Comparison of ENCODE assay signal across 1 cellular context in the genomic region with DNA sequence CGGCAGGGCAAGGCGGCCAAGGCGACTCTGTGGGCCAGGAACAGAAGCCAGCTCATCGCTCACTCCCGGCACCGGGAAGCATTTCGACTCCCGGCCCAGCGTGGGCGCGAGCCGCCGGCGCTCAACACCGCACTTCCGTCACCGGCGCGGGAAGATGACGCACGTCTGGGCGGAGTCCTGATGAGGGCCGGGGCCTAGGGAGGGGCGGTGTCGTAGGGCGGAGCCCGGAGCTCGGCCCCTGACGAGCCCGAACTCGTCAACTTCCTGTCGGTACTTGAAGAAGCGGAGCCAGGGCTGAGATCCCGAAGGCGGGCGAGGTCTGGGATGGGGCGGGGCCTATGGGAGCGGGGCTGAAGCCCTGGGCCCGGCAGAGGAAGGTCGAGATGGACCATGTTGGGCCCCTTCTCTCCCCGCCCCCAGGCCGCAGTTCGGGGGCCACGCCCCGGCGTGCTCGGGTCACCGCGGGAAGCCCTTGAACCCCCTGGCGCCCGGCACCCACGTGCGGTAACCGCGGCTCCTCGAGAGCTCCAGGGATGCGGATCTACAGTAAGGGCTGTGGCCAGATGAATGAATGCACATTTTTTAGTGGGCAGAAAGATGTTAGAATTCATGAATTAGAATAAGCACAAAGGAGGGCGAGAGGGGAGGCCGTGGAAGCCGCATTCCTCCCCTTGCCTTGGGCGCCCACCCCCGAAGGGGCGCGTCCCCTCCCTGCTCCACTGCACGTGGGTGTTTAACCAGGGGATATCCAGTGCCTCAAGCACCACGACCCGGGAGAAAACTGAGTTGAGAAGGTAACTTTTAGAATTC.
TF ChIP-seq lines count a peak whose summit lies in the region.

A gene with protein sequence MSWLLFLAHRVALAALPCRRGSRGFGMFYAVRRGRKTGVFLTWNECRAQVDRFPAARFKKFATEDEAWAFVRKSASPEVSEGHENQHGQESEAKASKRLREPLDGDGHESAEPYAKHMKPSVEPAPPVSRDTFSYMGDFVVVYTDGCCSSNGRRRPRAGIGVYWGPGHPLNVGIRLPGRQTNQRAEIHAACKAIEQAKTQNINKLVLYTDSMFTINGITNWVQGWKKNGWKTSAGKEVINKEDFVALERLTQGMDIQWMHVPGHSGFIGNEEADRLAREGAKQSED (minus strand): TSS at position 129 of the 810 bp plus-strand sequence. CDS start 73 bp downstream, at position 56.

TF ChIP-seq in HepG2, 621 proteins besides CTCF, POLR2A, EP300 and RAD21 (continued from another document and continues in another):
- TF ChIP-seq, protein P1, sequence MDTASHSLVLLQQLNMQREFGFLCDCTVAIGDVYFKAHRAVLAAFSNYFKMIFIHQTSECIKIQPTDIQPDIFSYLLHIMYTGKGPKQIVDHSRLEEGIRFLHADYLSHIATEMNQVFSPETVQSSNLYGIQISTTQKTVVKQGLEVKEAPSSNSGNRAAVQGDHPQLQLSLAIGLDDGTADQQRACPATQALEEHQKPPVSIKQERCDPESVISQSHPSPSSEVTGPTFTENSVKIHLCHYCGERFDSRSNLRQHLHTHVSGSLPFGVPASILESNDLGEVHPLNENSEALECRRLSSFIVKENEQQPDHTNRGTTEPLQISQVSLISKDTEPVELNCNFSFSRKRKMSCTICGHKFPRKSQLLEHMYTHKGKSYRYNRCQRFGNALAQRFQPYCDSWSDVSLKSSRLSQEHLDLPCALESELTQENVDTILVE (CRISPR knock-in tag; IDR thresholded peaks at IDR 0.05): peak; percentile 98
- TF ChIP-seq ZNF839 (CRISPR knock-in tag; IDR thresholded peaks at IDR 0.05; ENCODE audit: borderline replicate concordance) (peak; percentile 91; the same call in 1 of the 2 replicates), NCOA1 (CRISPR knock-in tag; IDR thresholded peaks at IDR 0.05) (peak; percentile 91), SALL2 (CRISPR knock-in tag; IDR thresholded peaks at IDR 0.05) (peak; percentile 93), NFE2L2 (IDR thresholded peaks at IDR 0.05; ENCODE audit: low read length) (no peak), SRSF1 (optimal IDR thresholded peaks at IDR 0.05; ENCODE audit: low read depth, low read length) (peak; percentile 30), ISX (CRISPR knock-in tag; conservative IDR thresholded peaks at IDR 0.05) (no peak), ZNF547 (CRISPR knock-in tag; IDR thresholded peaks at IDR 0.05) (peak; percentile 94), ZNF446 (CRISPR knock-in tag; IDR thresholded peaks at IDR 0.05) (peak; percentile 98), SP5 (CRISPR knock-in tag; IDR thresholded peaks at IDR 0.05; ENCODE audit: borderline replicate concordance, low read depth) (peak; percentile 97), NCOA5 (CRISPR knock-in tag; IDR thresholded peaks at IDR 0.05) (no peak), AGO2 (optimal IDR thresholded peaks at IDR 0.05; ENCODE audit: low read depth, low read length) (peak; percentile 80), NFE2L1 (CRISPR knock-in tag; IDR thresholded peaks at IDR 0.05; ENCODE audit: borderline replicate concordance) (peak; percentile 60; the same call in 1 of the 2 replicates), ELF1 (CRISPR knock-in tag; IDR thresholded peaks at IDR 0.05) (peak; percentile 98), ZNF431 (CRISPR knock-in tag; IDR thresholded peaks at IDR 0.05; ENCODE audit: borderline replicate concordance, low read depth) (peak; percentile 94), ZNF17 (CRISPR knock-in tag; IDR thresholded peaks at IDR 0.05) (no peak), ZC3H4 (CRISPR knock-in tag; IDR thresholded peaks at IDR 0.05; ENCODE audit: borderline replicate concordance) (no peak), CEBPB (IDR thresholded peaks at IDR 0.05; ENCODE audit: borderline replicate concordance, low read depth, low read length) (no peak), ATF1 (CRISPR knock-in tag; IDR thresholded peaks at IDR 0.05) (peak; percentile 99), PCBP1 (IDR thresholded peaks at IDR 0.05; ENCODE audit: borderline replicate concordance, low read depth, low read length) (peak; percentile 80; the same call in 1 of the 2 replicates), ZNF709 (CRISPR knock-in tag; IDR thresholded peaks at IDR 0.05) (peak; percentile 97; the same call in 1 of the 2 replicates), KDM4B (CRISPR knock-in tag; IDR thresholded peaks at IDR 0.05) (0 out of 2 replicates have a peak, but pooled peaks have one; percentile 40), DPF2 (CRISPR knock-in tag; IDR thresholded peaks at IDR 0.05; ENCODE audit: borderline replicate concordance, low read depth) (peak; percentile 36; the same call in 1 of the 2 replicates), ZFAT (CRISPR knock-in tag; conservative IDR thresholded peaks at IDR 0.05) (0 out of 2 replicates have a peak, but pooled peaks have one; percentile 58)
- TF ChIP-seq, protein P2, sequence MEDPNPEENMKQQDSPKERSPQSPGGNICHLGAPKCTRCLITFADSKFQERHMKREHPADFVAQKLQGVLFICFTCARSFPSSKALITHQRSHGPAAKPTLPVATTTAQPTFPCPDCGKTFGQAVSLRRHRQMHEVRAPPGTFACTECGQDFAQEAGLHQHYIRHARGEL (CRISPR knock-in tag; IDR thresholded peaks at IDR 0.05): peak; percentile 34; the same call in 1 of the 2 replicates
- TF ChIP-seq, protein P3, sequence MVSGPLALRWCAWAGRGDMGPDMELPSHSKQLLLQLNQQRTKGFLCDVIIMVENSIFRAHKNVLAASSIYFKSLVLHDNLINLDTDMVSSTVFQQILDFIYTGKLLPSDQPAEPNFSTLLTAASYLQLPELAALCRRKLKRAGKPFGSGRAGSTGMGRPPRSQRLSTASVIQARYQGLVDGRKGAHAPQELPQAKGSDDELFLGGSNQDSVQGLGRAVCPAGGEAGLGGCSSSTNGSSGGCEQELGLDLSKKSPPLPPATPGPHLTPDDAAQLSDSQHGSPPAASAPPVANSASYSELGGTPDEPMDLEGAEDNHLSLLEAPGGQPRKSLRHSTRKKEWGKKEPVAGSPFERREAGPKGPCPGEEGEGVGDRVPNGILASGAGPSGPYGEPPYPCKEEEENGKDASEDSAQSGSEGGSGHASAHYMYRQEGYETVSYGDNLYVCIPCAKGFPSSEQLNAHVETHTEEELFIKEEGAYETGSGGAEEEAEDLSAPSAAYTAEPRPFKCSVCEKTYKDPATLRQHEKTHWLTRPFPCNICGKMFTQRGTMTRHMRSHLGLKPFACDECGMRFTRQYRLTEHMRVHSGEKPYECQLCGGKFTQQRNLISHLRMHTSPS (CRISPR knock-in tag; IDR thresholded peaks at IDR 0.05; ENCODE audit: low read depth): peak; percentile 71
- TF ChIP-seq, protein P4, sequence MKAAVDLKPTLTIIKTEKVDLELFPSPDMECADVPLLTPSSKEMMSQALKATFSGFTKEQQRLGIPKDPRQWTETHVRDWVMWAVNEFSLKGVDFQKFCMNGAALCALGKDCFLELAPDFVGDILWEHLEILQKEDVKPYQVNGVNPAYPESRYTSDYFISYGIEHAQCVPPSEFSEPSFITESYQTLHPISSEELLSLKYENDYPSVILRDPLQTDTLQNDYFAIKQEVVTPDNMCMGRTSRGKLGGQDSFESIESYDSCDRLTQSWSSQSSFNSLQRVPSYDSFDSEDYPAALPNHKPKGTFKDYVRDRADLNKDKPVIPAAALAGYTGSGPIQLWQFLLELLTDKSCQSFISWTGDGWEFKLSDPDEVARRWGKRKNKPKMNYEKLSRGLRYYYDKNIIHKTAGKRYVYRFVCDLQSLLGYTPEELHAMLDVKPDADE (CRISPR knock-in tag; IDR thresholded peaks at IDR 0.05): peak; percentile 93; the same call in 1 of the 2 replicates
- TF ChIP-seq, protein P5, sequence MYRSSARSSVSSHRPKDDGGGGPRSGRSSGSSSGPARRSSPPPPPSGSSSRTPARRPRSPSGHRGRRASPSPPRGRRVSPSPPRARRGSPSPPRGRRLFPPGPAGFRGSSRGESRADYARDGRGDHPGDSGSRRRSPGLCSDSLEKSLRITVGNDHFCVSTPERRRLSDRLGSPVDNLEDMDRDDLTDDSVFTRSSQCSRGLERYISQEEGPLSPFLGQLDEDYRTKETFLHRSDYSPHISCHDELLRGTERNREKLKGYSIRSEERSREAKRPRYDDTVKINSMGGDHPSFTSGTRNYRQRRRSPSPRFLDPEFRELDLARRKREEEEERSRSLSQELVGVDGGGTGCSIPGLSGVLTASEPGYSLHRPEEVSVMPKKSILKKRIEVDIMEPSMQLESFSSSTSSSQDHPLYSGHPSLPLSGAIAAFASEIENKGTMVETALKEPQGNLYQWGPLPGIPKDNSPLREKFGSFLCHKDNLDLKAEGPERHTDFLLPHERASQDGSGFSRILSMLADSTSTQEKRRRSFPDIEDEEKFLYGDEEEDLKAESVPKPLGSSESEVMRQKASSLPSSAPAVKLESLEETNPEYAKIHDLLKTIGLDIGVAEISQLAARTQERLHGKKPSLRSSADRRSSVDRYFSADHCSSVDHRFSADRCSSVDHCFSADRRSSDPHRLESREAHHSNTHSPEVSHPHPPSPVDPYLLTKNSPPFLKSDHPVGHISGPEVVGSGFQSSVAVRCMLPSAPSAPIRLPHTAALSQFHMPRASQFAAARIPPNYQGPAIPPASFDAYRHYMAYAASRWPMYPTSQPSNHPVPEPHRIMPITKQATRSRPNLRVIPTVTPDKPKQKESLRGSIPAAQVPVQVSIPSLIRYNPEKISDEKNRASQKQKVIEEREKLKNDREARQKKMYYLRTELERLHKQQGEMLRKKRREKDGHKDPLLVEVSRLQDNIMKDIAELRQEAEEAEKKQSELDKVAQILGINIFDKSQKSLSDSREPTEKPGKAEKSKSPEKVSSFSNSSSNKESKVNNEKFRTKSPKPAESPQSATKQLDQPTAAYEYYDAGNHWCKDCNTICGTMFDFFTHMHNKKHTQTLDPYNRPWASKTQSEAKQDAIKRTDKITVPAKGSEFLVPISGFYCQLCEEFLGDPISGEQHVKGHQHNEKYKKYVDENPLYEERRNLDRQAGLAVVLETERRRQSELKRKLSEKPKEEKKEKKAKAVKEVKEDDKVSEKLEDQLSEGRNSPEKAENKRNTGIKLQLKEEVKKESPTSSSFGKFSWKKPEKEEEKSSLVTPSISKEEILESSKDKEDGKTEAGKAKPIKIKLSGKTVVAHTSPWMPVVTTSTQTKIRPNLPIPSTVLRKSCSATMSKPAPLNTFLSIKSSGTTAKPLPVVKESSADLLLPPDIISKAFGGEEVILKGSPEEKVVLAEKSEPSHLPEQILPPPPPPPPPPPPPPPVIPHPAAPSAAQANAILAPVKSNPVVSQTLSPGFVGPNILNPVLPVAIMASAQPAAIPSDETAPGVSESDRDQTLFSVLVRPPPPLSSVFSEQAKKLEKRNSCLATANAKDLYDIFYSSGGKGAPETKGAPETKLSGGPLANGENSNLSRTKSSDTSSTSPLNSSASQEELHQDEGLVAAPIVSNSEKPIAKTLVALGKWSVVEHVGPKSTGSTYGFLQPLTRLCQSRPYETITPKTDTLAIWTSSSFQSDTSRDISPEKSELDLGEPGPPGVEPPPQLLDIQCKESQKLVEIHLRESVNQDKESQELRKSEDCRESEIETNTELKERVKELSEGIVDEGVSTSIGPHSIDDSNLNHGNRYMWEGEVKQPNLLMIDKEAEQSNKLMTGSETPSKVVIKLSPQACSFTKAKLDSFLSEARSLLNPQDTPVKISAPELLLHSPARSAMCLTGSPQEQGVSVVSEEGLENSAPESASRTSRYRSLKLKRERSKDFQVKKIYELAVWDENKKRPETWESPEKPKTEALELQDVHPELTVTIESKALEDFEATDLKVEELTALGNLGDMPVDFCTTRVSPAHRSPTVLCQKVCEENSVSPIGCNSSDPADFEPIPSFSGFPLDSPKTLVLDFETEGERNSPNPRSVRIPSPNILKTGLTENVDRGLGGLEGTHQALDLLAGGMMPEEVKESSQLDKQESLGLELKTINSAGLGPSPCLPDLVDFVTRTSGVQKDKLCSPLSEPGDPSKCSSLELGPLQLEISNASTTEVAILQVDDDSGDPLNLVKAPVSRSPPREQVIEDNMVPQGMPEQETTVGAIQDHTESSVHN (CRISPR knock-in tag; IDR thresholded peaks at IDR 0.05): peak; percentile 88; the same call in 1 of the 2 replicates
- TF ChIP-seq, protein P6, sequence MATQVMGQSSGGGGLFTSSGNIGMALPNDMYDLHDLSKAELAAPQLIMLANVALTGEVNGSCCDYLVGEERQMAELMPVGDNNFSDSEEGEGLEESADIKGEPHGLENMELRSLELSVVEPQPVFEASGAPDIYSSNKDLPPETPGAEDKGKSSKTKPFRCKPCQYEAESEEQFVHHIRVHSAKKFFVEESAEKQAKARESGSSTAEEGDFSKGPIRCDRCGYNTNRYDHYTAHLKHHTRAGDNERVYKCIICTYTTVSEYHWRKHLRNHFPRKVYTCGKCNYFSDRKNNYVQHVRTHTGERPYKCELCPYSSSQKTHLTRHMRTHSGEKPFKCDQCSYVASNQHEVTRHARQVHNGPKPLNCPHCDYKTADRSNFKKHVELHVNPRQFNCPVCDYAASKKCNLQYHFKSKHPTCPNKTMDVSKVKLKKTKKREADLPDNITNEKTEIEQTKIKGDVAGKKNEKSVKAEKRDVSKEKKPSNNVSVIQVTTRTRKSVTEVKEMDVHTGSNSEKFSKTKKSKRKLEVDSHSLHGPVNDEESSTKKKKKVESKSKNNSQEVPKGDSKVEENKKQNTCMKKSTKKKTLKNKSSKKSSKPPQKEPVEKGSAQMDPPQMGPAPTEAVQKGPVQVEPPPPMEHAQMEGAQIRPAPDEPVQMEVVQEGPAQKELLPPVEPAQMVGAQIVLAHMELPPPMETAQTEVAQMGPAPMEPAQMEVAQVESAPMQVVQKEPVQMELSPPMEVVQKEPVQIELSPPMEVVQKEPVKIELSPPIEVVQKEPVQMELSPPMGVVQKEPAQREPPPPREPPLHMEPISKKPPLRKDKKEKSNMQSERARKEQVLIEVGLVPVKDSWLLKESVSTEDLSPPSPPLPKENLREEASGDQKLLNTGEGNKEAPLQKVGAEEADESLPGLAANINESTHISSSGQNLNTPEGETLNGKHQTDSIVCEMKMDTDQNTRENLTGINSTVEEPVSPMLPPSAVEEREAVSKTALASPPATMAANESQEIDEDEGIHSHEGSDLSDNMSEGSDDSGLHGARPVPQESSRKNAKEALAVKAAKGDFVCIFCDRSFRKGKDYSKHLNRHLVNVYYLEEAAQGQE (IDR thresholded peaks at IDR 0.05; ENCODE audit: borderline replicate concordance in 1 of 2, low read depth in 1 of 2, low read length in 2 of 2): 0 out of 4 replicates have a peak, but pooled peaks of 1 of the 2 experiments have one; percentile 16
- TF ChIP-seq, protein P7, sequence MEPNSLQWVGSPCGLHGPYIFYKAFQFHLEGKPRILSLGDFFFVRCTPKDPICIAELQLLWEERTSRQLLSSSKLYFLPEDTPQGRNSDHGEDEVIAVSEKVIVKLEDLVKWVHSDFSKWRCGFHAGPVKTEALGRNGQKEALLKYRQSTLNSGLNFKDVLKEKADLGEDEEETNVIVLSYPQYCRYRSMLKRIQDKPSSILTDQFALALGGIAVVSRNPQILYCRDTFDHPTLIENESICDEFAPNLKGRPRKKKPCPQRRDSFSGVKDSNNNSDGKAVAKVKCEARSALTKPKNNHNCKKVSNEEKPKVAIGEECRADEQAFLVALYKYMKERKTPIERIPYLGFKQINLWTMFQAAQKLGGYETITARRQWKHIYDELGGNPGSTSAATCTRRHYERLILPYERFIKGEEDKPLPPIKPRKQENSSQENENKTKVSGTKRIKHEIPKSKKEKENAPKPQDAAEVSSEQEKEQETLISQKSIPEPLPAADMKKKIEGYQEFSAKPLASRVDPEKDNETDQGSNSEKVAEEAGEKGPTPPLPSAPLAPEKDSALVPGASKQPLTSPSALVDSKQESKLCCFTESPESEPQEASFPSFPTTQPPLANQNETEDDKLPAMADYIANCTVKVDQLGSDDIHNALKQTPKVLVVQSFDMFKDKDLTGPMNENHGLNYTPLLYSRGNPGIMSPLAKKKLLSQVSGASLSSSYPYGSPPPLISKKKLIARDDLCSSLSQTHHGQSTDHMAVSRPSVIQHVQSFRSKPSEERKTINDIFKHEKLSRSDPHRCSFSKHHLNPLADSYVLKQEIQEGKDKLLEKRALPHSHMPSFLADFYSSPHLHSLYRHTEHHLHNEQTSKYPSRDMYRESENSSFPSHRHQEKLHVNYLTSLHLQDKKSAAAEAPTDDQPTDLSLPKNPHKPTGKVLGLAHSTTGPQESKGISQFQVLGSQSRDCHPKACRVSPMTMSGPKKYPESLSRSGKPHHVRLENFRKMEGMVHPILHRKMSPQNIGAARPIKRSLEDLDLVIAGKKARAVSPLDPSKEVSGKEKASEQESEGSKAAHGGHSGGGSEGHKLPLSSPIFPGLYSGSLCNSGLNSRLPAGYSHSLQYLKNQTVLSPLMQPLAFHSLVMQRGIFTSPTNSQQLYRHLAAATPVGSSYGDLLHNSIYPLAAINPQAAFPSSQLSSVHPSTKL (CRISPR knock-in tag; IDR thresholded peaks at IDR 0.05): peak; percentile 70
